Comparison of ENCODE assay signal across 1 cellular context in the genomic region with DNA sequence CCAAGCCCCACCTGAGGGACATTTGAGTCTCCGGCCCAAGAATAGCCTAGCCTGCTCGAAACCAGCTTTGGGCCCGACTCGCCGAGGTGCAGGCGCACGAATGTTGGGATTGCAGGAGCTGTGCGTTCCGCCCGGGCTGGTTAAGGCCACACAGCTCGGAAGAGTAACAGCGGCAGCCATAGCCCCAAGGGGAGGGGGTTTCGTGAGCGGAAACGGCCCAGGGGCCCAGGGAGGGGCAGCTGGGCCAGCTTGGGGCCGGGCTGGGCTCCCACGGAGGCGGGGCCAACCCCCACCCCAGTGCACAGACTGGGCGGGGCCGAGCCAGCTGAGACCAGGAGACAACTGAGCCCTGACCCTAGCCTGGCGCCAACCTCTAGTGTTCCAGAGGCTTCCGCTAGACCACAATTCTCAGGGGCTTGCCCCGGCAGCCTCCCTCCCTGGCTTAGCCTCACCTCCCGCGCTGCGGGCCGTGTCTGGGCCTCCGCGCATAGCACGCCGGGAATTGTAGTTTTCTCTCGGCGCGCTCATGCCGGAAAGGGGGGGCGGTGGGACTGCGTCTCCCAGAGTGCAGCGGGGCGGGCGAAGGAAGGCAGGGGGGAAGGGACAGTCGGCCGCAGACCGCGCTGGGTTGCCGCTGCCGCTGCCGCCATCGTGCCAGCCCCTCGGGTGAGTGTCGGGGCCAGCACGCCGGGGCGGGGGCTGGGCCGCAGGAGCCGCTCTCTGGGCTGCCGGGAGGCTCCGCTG.
TF ChIP-seq lines count a peak whose summit lies in the region.

TSS of gene NUTF2 (plus strand) at position 614 of the 744 bp plus-strand sequence. CDS start 18,198 bp downstream, outside the sequence.

TF ChIP-seq in HepG2, 621 proteins besides CTCF, POLR2A, EP300 and RAD21 (continued from another document and continues in another):
- TF ChIP-seq, protein P1, sequence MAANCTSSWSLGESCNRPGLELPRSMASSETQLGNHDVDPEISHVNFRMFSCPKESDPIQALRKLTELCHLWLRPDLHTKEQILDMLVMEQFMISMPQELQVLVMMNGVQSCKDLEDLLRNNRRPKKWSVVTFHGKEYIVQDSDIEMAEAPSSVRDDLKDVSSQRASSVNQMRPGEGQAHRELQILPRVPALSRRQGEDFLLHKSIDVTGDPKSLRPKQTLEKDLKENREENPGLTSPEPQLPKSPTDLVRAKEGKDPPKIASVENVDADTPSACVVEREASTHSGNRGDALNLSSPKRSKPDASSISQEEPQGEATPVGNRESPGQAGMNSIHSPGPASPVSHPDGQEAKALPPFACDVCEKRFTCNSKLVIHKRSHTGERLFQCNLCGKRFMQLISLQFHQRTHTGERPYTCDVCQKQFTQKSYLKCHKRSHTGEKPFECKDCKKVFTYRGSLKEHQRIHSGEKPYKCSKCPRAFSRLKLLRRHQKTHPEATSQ (CRISPR knock-in tag; IDR thresholded peaks at IDR 0.05; ENCODE audit: borderline replicate concordance), result peak; percentile 48; the same call in 1 of the 2 replicates
- TF ChIP-seq, protein P2, sequence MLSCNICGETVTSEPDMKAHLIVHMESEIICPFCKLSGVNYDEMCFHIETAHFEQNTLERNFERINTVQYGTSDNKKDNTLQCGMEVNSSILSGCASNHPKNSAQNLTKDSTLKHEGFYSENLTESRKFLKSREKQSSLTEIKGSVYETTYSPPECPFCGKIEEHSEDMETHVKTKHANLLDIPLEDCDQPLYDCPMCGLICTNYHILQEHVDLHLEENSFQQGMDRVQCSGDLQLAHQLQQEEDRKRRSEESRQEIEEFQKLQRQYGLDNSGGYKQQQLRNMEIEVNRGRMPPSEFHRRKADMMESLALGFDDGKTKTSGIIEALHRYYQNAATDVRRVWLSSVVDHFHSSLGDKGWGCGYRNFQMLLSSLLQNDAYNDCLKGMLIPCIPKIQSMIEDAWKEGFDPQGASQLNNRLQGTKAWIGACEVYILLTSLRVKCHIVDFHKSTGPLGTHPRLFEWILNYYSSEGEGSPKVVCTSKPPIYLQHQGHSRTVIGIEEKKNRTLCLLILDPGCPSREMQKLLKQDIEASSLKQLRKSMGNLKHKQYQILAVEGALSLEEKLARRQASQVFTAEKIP (CRISPR knock-in tag; IDR thresholded peaks at IDR 0.05; ENCODE audit: borderline replicate concordance), result no peak
- TF ChIP-seq GFI1 (CRISPR knock-in tag; IDR thresholded peaks at IDR 0.05; ENCODE audit: borderline replicate concordance) (peak; percentile 88; the same call in 1 of the 2 replicates), AHR (CRISPR knock-in tag; IDR thresholded peaks at IDR 0.05) (peak; percentile 86), ZNF605 (CRISPR knock-in tag; IDR thresholded peaks at IDR 0.05) (peak; percentile 98), ZFX (CRISPR knock-in tag; IDR thresholded peaks at IDR 0.05; ENCODE audit: low read depth) (peak; percentile 97), STAT5B (CRISPR knock-in tag; IDR thresholded peaks at IDR 0.05) (no peak; the same call in 1 of the 2 replicates), ZNF335 (CRISPR knock-in tag; IDR thresholded peaks at IDR 0.05) (peak; percentile 85), BRD4 (CRISPR knock-in tag; IDR thresholded peaks at IDR 0.05) (peak; percentile 8), RBFOX2 (IDR thresholded peaks at IDR 0.05; ENCODE audit: low read depth, low read length) (peak; percentile 93), SPEN (CRISPR knock-in tag; IDR thresholded peaks at IDR 0.05; ENCODE audit: low read depth) (peak; percentile 98), CENPBD1 (CRISPR knock-in tag; IDR thresholded peaks at IDR 0.05; ENCODE audit: borderline replicate concordance, low read depth) (no peak), RELA (CRISPR knock-in tag; IDR thresholded peaks at IDR 0.05) (0 out of 2 replicates have a peak, but pooled peaks have one; percentile 19), LCORL (IDR thresholded peaks at IDR 0.05) (no peak), LCORL (CRISPR knock-in tag; IDR thresholded peaks at IDR 0.05) (peak; percentile 91), ZNF740 (CRISPR knock-in tag; IDR thresholded peaks at IDR 0.05) (peak; percentile 97), SALL2 (CRISPR knock-in tag; IDR thresholded peaks at IDR 0.05) (peak; percentile 77), CHD2 (IDR thresholded peaks at IDR 0.05; ENCODE audit: low read depth, low read length) (peak; percentile 84), ZNF766 (CRISPR knock-in tag; IDR thresholded peaks at IDR 0.05; ENCODE audit: borderline replicate concordance) (0 out of 2 replicates have a peak, but pooled peaks have one; percentile 22), ZNF30 (CRISPR knock-in tag; IDR thresholded peaks at IDR 0.05) (no peak), ZNF709 (CRISPR knock-in tag; IDR thresholded peaks at IDR 0.05) (peak; percentile 96), PHF5A (CRISPR knock-in tag; IDR thresholded peaks at IDR 0.05; ENCODE audit: low read depth, unreplicated experiment) (peak; percentile 49), ZNF367 (CRISPR knock-in tag; IDR thresholded peaks at IDR 0.05; ENCODE audit: borderline replicate concordance) (0 out of 2 replicates have a peak, but pooled peaks have one; percentile 69), ZNF550 (CRISPR knock-in tag; IDR thresholded peaks at IDR 0.05; ENCODE audit: borderline replicate concordance) (peak; percentile 96; the same call in 1 of the 2 replicates), ZNF234 (CRISPR knock-in tag; conservative IDR thresholded peaks at IDR 0.05) (peak; percentile 80; the same call in 1 of the 2 replicates), ZNF792 (CRISPR knock-in tag; IDR thresholded peaks at IDR 0.05) (peak; percentile 89; the same call in 1 of the 2 replicates), CBX1 (IDR thresholded peaks at IDR 0.05; ENCODE audit: low read depth) (peak; percentile 31), ZNF790 (CRISPR knock-in tag; IDR thresholded peaks at IDR 0.05; ENCODE audit: borderline replicate concordance) (peak; percentile 48; the same call in 1 of the 2 replicates), ATF3 (CRISPR knock-in tag; IDR thresholded peaks at IDR 0.05) (peak; percentile 26; the same call in 1 of the 2 replicates), HOXA3 (CRISPR knock-in tag; IDR thresholded peaks at IDR 0.05) (peak; percentile 92), POLR2AphosphoS2 (IDR thresholded peaks at IDR 0.05; ENCODE audit: low read depth, low read length) (no peak)
- TF ChIP-seq, protein P3, sequence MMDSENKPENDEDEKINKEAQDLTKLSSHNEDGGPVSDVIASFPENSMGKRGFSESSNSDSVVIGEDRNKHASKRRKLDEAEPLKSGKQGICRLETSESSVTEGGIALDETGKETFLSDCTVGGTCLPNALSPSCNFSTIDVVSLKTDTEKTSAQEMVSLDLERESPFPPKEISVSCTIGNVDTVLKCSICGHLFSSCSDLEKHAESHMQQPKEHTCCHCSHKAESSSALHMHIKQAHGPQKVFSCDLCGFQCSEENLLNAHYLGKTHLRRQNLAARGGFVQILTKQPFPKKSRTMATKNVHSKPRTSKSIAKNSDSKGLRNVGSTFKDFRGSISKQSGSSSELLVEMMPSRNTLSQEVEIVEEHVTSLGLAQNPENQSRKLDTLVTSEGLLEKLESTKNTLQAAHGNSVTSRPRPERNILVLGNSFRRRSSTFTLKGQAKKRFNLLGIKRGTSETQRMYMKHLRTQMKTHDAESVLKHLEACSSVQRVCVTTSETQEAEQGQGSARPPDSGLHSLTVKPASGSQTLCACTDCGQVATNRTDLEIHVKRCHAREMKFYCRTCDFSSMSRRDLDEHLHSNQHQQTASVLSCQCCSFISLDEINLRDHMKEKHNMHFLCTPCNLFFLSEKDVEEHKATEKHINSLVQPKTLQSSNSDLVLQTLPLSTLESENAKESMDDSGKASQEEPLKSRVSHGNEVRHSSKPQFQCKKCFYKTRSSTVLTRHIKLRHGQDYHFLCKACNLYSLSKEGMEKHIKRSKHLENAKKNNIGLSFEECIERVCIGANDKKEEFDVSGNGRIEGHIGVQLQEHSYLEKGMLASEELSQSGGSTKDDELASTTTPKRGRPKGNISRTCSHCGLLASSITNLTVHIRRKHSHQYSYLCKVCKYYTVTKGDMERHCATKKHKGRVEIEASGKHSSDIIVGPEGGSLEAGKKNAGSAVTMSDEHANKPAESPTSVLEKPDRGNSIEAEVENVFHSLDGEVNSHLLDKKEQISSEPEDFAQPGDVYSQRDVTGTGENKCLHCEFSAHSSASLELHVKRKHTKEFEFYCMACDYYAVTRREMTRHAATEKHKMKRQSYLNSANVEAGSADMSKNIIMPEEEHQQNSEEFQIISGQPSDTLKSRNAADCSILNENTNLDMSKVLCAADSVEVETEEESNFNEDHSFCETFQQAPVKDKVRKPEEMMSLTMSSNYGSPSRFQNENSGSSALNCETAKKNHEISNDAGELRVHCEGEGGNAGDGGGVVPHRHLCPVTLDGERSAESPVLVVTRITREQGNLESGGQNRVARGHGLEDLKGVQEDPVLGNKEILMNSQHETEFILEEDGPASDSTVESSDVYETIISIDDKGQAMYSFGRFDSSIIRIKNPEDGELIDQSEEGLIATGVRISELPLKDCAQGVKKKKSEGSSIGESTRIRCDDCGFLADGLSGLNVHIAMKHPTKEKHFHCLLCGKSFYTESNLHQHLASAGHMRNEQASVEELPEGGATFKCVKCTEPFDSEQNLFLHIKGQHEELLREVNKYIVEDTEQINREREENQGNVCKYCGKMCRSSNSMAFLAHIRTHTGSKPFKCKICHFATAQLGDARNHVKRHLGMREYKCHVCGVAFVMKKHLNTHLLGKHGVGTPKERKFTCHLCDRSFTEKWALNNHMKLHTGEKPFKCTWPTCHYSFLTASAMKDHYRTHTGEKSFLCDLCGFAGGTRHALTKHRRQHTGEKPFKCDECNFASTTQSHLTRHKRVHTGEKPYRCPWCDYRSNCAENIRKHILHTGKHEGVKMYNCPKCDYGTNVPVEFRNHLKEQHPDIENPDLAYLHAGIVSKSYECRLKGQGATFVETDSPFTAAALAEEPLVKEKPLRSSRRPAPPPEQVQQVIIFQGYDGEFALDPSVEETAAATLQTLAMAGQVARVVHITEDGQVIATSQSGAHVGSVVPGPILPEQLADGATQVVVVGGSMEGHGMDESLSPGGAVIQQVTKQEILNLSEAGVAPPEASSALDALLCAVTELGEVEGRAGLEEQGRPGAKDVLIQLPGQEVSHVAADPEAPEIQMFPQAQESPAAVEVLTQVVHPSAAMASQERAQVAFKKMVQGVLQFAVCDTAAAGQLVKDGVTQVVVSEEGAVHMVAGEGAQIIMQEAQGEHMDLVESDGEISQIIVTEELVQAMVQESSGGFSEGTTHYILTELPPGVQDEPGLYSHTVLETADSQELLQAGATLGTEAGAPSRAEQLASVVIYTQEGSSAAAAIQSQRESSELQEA (CRISPR knock-in tag; IDR thresholded peaks at IDR 0.05; ENCODE audit: not compliant biosample characterization), result peak; percentile 94
- TF ChIP-seq, protein P4, sequence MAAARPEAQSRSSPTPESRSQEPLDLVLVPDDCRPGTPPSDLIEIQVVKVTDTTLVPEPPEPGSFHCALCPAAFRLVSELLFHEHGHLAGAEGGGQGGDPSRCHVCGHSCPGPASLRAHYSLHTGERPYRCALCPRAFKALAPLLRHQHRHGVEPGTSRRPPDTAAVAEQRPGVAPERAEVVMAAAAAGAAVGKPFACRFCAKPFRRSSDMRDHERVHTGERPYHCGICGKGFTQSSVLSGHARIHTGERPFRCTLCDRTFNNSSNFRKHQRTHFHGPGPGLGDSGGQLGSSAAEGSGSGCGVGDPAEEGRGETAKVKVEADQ (CRISPR knock-in tag; IDR thresholded peaks at IDR 0.05; ENCODE audit: borderline replicate concordance), result 0 out of 2 replicates have a peak, but pooled peaks have one; percentile 69
- TF ChIP-seq, protein P5, sequence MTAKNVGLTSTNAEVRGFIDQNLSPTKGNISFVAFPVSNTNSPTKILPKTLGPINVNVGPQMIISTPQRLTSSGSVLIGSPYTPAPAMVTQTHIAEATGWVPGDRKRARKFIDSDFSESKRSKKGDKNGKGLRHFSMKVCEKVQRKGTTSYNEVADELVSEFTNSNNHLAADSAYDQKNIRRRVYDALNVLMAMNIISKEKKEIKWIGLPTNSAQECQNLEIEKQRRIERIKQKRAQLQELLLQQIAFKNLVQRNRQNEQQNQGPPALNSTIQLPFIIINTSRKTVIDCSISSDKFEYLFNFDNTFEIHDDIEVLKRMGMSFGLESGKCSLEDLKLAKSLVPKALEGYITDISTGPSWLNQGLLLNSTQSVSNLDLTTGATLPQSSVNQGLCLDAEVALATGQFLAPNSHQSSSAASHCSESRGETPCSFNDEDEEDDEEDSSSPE (CRISPR knock-in tag; IDR thresholded peaks at IDR 0.05), result peak; percentile 97
- TF ChIP-seq, protein P6, sequence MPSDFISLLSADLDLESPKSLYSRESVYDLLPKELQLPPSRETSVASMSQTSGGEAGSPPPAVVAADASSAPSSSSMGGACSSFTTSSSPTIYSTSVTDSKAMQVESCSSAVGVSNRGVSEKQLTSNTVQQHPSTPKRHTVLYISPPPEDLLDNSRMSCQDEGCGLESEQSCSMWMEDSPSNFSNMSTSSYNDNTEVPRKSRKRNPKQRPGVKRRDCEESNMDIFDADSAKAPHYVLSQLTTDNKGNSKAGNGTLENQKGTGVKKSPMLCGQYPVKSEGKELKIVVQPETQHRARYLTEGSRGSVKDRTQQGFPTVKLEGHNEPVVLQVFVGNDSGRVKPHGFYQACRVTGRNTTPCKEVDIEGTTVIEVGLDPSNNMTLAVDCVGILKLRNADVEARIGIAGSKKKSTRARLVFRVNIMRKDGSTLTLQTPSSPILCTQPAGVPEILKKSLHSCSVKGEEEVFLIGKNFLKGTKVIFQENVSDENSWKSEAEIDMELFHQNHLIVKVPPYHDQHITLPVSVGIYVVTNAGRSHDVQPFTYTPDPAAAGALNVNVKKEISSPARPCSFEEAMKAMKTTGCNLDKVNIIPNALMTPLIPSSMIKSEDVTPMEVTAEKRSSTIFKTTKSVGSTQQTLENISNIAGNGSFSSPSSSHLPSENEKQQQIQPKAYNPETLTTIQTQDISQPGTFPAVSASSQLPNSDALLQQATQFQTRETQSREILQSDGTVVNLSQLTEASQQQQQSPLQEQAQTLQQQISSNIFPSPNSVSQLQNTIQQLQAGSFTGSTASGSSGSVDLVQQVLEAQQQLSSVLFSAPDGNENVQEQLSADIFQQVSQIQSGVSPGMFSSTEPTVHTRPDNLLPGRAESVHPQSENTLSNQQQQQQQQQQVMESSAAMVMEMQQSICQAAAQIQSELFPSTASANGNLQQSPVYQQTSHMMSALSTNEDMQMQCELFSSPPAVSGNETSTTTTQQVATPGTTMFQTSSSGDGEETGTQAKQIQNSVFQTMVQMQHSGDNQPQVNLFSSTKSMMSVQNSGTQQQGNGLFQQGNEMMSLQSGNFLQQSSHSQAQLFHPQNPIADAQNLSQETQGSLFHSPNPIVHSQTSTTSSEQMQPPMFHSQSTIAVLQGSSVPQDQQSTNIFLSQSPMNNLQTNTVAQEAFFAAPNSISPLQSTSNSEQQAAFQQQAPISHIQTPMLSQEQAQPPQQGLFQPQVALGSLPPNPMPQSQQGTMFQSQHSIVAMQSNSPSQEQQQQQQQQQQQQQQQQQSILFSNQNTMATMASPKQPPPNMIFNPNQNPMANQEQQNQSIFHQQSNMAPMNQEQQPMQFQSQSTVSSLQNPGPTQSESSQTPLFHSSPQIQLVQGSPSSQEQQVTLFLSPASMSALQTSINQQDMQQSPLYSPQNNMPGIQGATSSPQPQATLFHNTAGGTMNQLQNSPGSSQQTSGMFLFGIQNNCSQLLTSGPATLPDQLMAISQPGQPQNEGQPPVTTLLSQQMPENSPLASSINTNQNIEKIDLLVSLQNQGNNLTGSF (CRISPR knock-in tag; IDR thresholded peaks at IDR 0.05), result no peak; the same call in 1 of the 2 replicates
